In the genomic region with DNA sequence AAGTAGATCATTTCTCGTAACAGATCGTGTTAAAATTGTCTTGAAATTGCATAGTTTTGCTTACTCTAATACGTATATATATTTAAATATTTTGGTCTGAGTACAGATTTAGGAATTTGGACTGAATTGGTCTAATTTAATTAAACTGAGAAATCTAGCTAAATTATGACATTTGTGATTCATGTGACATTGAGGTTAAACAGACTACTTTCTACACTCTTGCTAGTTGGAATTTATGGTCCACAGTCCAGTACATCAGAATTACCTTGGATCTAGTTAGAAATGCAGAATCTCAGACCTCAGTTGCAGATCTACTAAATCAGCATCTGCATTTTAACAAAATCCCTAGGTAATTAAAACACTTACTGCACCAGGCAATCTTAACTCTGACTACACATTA, we compare ENCODE assay signal across 35 cellular contexts.
"Had no signal": no experiment of that assay in that cellular context is flagged by ENCODE, and none has a peak within 500 bp of the region (broad histone marks: within the 10 kb centered on the region; RNA-seq: fewer than 3 reads in every experiment).

No MANE protein-coding gene starts in this region.

- H3K9me3 ChIP-seq: MG63 had no signal

- H3K4me3 ChIP-seq: MG63 had no signal

- DNase-seq: Karpas-422, Kasumi-1, MG63, MM.1S, MV-4-11, NCI-H1048, NCI-H1092, NCI-H1092 treated with DMSO at 0.1 percent for 48 hours, NCI-H1105, NCI-H1105 treated with DMSO at 0.1 percent for 48 hours, NCI-H1417, NCI-H1417 treated with DMSO at 0.1 percent for 48 hours, NCI-H1436, NCI-H1436 treated with DMSO at 0.1 percent for 48 hours, NCI-H146, NCI-H1694, NCI-H1694 treated with DMSO at 0.1 percent for 48 hours, NCI-H187, NCI-H187 treated with DMSO at 0.1 percent for 48 hours, NCI-H1930, NCI-H2029, NCI-H2029 treated with DMSO at 0.1 percent for 48 hours, NCI-H2081, NCI-H2081 treated with DMSO at 0.1 percent for 48 hours, NCI-H2107, NCI-H2171, NCI-H2171 treated with DMSO at 0.1 percent for 48 hours, NCI-H2227 treated with DMSO at 0.1 percent for 48 hours, NCI-H226, NCI-H345, NCI-H446, NCI-H446 treated with DMSO at 0.1 percent for 48 hours, NCI-H510A, NCI-H510A treated with DMSO at 0.1 percent for 48 hours, NCI-H524 had no signal

- H3K27me3 ChIP-seq: MG63 had no signal

- H3K36me3 ChIP-seq: MG63 had no signal
